In the genomic region with DNA sequence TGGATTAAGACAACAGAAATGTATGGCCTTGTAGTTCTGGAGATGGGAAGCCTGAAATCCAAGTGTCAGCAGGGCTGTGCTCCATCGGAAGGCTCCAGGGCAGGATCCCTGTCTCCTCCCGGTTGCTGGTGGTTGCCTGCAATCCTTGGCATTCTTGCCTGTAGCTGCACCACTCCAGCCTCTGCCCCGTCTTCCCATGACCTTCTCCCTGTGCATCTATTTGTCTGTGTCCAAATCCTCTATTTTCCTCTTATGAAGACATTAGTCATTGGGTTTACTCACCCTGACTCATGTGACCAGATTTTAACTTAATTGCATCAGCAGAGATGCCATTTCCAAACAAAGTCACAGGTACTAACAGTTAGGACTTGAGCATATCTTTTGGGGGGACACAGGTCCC, we compare ENCODE assay signal across 16 cellular contexts. TPM values are rescaled to one million over a fixed set of nuclear protein-coding genes. Genes with fewer than 3 reads are reported as not detected.
DNase-seq lines count a peak whose midpoint lies in the region; ATAC-seq, FAIRE-seq and TF ChIP-seq lines count a peak whose summit lies in the region.
"Had no signal": no experiment of that assay in that cellular context is flagged by ENCODE, and none has a peak within 500 bp of the region (broad histone marks: within the 10 kb centered on the region; RNA-seq: fewer than 3 reads in every experiment).

No MANE protein-coding gene starts in this region.

- peak overlapping the region; percentile 71 for H2AFZ ChIP-seq in IMR-90 (replicated peaks; ENCODE audit: low read length, poor library complexity)
- H2AFZ ChIP-seq in K562 (ENCODE audit: low read depth, low read length), result no peak overlapping the region
- H2AFZ ChIP-seq in trophoblast cell (ENCODE audit: insufficient read depth, low read length, poor library complexity), result no peak overlapping the region

- H3K23ac ChIP-seq in IMR-90 (ENCODE audit: low read depth, low read length) (0 out of 2 replicates have a peak overlapping the region, but pooled peaks have one; percentile 48), trophoblast cell (ENCODE audit: low read length) (no peak overlapping the region)

- no peaks in the 10 kb centered on the region for H4K20me1 ChIP-seq in IMR-90 (ENCODE audit: insufficient read depth, low read length)
- H4K20me1 ChIP-seq in K562 (replicated peaks; ENCODE audit: control insufficient read depth, insufficient read depth, low read length), result no peaks in the 10 kb centered on the region; the same call in 1 of the 2 replicates

- TF ChIP-seq RAD21 in IMR-90 (IDR thresholded peaks at IDR 0.05; ENCODE audit: low read length) (no peak), K562 (CRISPR knock-in tag; conservative IDR thresholded peaks at IDR 0.05 in 1 of 2, IDR thresholded peaks at IDR 0.05 in 1 of 2) (no peak)

- H3K9me3 ChIP-seq in IMR-90 (ENCODE audit: control insufficient read depth, insufficient read depth, low read length) (no peaks in the 10 kb centered on the region), K562 (replicated peaks; ENCODE audit: control insufficient read depth, insufficient read depth, low read depth, low read length) (no peaks in the 10 kb centered on the region), trophoblast cell (ENCODE audit: insufficient read depth, low read depth, low read length) (peaks cover 1% of the 10 kb centered on the region)

- WGBS in IMR-90 (ENCODE audit: extremely low coverage in 2 of 2, insufficient read length in 1 of 2), 2 experiments, result 10% methylated on average over 2 of the region's 3 CpGs; no CpG with 5 or more reads in 1 of the 2 experiments
- 0% methylated on average over 3 of the region's 3 CpGs for WGBS in K562 (ENCODE audit: insufficient coverage, low coverage, missing lambda C conversion rate)
- WGBS in trophoblast cell (ENCODE audit: extremely low coverage, insufficient coverage, insufficient read length), result no CpG with 5 or more reads among the region's 3 CpGs

- no peak overlapping the region for H4K12ac ChIP-seq in trophoblast cell (ENCODE audit: low read depth, low read length)

- TF ChIP-seq POLR2A in IMR-90 (IDR thresholded peaks at IDR 0.05; ENCODE audit: low read depth, low read length) (no peak), K562 (conservative IDR thresholded peaks at IDR 0.05) (no peak)

- no peak overlapping the region for H3K56ac ChIP-seq in IMR-90 (ENCODE audit: extremely low read depth, insufficient read depth, low read length)

- H3K4me3 ChIP-seq in IMR-90 (ENCODE audit: insufficient read depth, low read depth, low read length), result no peak overlapping the region
- H3K4me3 ChIP-seq in K562, result no peak overlapping the region
- no peak overlapping the region for H3K4me3 ChIP-seq in trophoblast cell (ENCODE audit: low read depth, low read length)

- H4K8ac ChIP-seq in IMR-90 (ENCODE audit: low read depth in 2 of 2, low read length in 2 of 2) (no peak overlapping the region; a peak in 1 of 4 replicates), trophoblast cell (ENCODE audit: low read depth, low read length) (no peak overlapping the region)

- H2AK9ac ChIP-seq in IMR-90 (replicated peaks; ENCODE audit: low read depth, low read length, poor library complexity), result peak overlapping the region; percentile 71

- no peak for TF ChIP-seq EP300 in K562 (IDR thresholded peaks at IDR 0.05; ENCODE audit: low read length)

- H3K27ac ChIP-seq in IMR-90 (ENCODE audit: insufficient read depth, low read length) (no peak overlapping the region), K562 (ENCODE audit: extremely low read depth, low read depth, low read length) (no peak overlapping the region), trophoblast cell (ENCODE audit: low read depth, low read length) (no peak overlapping the region)

- intact Hi-C loops in IMR-90 (cut with micrococcal nuclease), result no loop called here
- intact Hi-C loops in K562 (cut with micrococcal nuclease), result no loop called here

- CTCF ChIA-PET in IMR-90 (lab: Yijun Ruan, JAX), result no interaction called here
- CTCF ChIA-PET in K562 (lab: Yijun Ruan, JAX; ENCODE audit: low intra/inter-chr PET ratio), result no interaction called here

- H2BK5ac ChIP-seq in IMR-90 (ENCODE audit: low read depth, low read length, poor library complexity, severe bottlenecking), result no peak overlapping the region
- H2BK5ac ChIP-seq in trophoblast cell (ENCODE audit: low read depth, low read length, poor library complexity), result no peak overlapping the region

- H3K18ac ChIP-seq in IMR-90 (ENCODE audit: low read depth, low read length), result no peak overlapping the region
- H3K18ac ChIP-seq in trophoblast cell (ENCODE audit: low read length), result no peak overlapping the region

- H3K9me1 ChIP-seq in IMR-90 (ENCODE audit: insufficient read depth, low read length) (no peaks in the 10 kb centered on the region), K562 (ENCODE audit: control insufficient read depth, insufficient read depth, low read length) (no peaks in the 10 kb centered on the region)

- H2BK15ac ChIP-seq in IMR-90 (ENCODE audit: low read depth, low read length), result no peak overlapping the region

- H3K9ac ChIP-seq in IMR-90 (ENCODE audit: low read depth, low read length) (no peak overlapping the region), K562 (ENCODE audit: insufficient read depth in 1 of 2, low read depth in 2 of 2, low read length in 2 of 2) (no peak overlapping the region), trophoblast cell (ENCODE audit: low read length) (no peak overlapping the region)

- H3K79me2 ChIP-seq in K562 (ENCODE audit: control insufficient read depth, insufficient read depth, low read length), result no peaks in the 10 kb centered on the region
- no peaks in the 10 kb centered on the region for H3K79me2 ChIP-seq in trophoblast cell (ENCODE audit: control insufficient read depth, insufficient read depth, low read length, poor library complexity)

- H2BK20ac ChIP-seq in IMR-90 (ENCODE audit: low read depth, low read length), result peak overlapping the region; percentile 69; the same call in 1 of the 2 replicates

- in situ Hi-C loops in IMR-90 (cut with MboI; ENCODE audit: low sequenced_read_pairs) (no loop called here), K562 (cut with MboI) (no loop called here)

- BruUV-seq in IMR-90 (replicated peaks; lab: Mats Ljungman, UMichigan) (no TSS peak), K562 (replicated peaks; lab: Mats Ljungman, UMichigan) (no TSS peak)

- H3K4ac ChIP-seq in IMR-90 (ENCODE audit: low read depth, low read length) (no peak overlapping the region; the same call in 1 of the 2 replicates), trophoblast cell (ENCODE audit: low read depth, low read length) (no peak overlapping the region)

- H4K5ac ChIP-seq in IMR-90 (ENCODE audit: low read depth, low read length), result no peak overlapping the region

- H4K91ac ChIP-seq in IMR-90 (ENCODE audit: insufficient read depth, low read depth, low read length), result peak overlapping the region; percentile 60; the same call in 1 of the 2 replicates
- H4K91ac ChIP-seq in trophoblast cell (ENCODE audit: low read depth, low read length), result no peak overlapping the region

- H3K14ac ChIP-seq in IMR-90 (replicated peaks; ENCODE audit: low read depth, low read length) (no peak overlapping the region), trophoblast cell (ENCODE audit: low read length) (no peak overlapping the region)

- H2BK12ac ChIP-seq in trophoblast cell (ENCODE audit: low read length), result no peak overlapping the region

- DNase-seq in EL, result peak; percentile 91
- peak; percentile 75 for DNase-seq in IMR-90
- no peak for DNase-seq in K562 (ENCODE audit: extremely low read depth in 1 of 4, low spot score in 3 of 4)
- peak; percentile 35 to 52 for DNase-seq in trophoblast cell
- no peak for DNase-seq in NCI-H2227 treated with DMSO at 0.1 percent for 48 hours (lab: John Stamatoyannopoulos, UW)
- DNase-seq in NCI-H2081 (lab: John Stamatoyannopoulos, UW), result no peak
- DNase-seq in NCI-H2196 treated with DMSO at 0.1 percent for 48 hours (lab: John Stamatoyannopoulos, UW; ENCODE audit: unreplicated experiment), result no peak
- DNase-seq: foreskin melanocyte; immature natural killer cell; NCI-H446 treated with DMSO at 0.1 percent for 48 hours; OCI-M1; stimulated activated naive B cell treated with anti-CD40 and anti-IgM and Interleukin-4, amounts not matched to agents 10 μg/mL and 1 μg/mL and 100 μg/mL, for 72 hours; T-cell had no signal

- H3K4me1 ChIP-seq in IMR-90 (ENCODE audit: control insufficient read depth, insufficient read depth, low read length) (no peaks in the 10 kb centered on the region), K562 (replicated peaks in 1 of 2; ENCODE audit: control insufficient read depth in 2 of 2, insufficient read depth in 2 of 2, low read length in 2 of 2) (no peaks in the 10 kb centered on the region), trophoblast cell (ENCODE audit: control insufficient read depth in 1 of 2, insufficient read depth in 2 of 2, low read length in 2 of 2) (no peaks in the 10 kb centered on the region)

- TF ChIP-seq CTCF in IMR-90 (conservative IDR thresholded peaks at IDR 0.05; ENCODE audit: low read depth, low read length) (no peak), K562 (IDR thresholded peaks at IDR 0.05 in 2 of 3, conservative IDR thresholded peaks at IDR 0.05 in 1 of 3; ENCODE audit: insufficient read depth in 2 of 3, low read depth in 1 of 3, low read length in 3 of 3) (no peak)

- H3K27me3 ChIP-seq in IMR-90 (ENCODE audit: control insufficient read depth, insufficient read depth, low read length), result peaks cover 7% of the 10 kb centered on the region
- peaks cover 0 to 12% of the 10 kb centered on the region in 2 experiments; a peak in 2 of 5 replicates for H3K27me3 ChIP-seq in K562 (ENCODE audit: control insufficient read depth in 2 of 2, insufficient read depth in 2 of 2, low read length in 2 of 2)
- no peaks in the 10 kb centered on the region for H3K27me3 ChIP-seq in trophoblast cell (ENCODE audit: insufficient read depth, low read length)

- H3K4me2 ChIP-seq in IMR-90 (ENCODE audit: low read depth, low read length) (no peak overlapping the region), K562 (ENCODE audit: insufficient read depth, low read length) (no peak overlapping the region), trophoblast cell (ENCODE audit: low read length) (no peak overlapping the region)

- FAIRE-seq in K562 (lab: Jason Lieb, UNC), result no peak
- FAIRE-seq: HepG2 had no signal

- H3K36me3 ChIP-seq in IMR-90 (ENCODE audit: control insufficient read depth, insufficient read depth, low read length), result no peaks in the 10 kb centered on the region
- H3K36me3 ChIP-seq in K562 (ENCODE audit: control insufficient read depth, insufficient read depth, low read length), result no peaks in the 10 kb centered on the region
- no peaks in the 10 kb centered on the region for H3K36me3 ChIP-seq in trophoblast cell (ENCODE audit: control insufficient read depth in 1 of 2, insufficient read depth in 2 of 2, low read length in 2 of 2)

- H2AK5ac ChIP-seq in IMR-90 (ENCODE audit: low read depth, low read length) (no peak overlapping the region), trophoblast cell (ENCODE audit: low read length) (no peak overlapping the region)

- H2BK120ac ChIP-seq in IMR-90 (ENCODE audit: low read depth, low read length) (peak overlapping the region; percentile 87), trophoblast cell (ENCODE audit: insufficient read depth, low read length, poor library complexity) (no peak overlapping the region)

- peak; percentile 24; the same call in 1 of the 2 replicates for ATAC-seq in IMR-90 (ENCODE audit: low read depth)
- no peak for ATAC-seq in K562
- ATAC-seq: HepG2; stimulated activated naive B cell treated with anti-CD40 and anti-IgM and Interleukin-4, amounts not matched to agents 10 μg/mL and 1 μg/mL and 100 μg/mL, for 72 hours; T-cell had no signal

- dilution Hi-C loops in IMR-90 (cut with HindIII; ENCODE audit: low sequenced_read_pairs, unreplicated experiment), result no loop called here

- POLR2A ChIA-PET in IMR-90 (lab: Charles Lee; ENCODE audit: unreplicated experiment), result no interaction called here
- POLR2A ChIA-PET in K562 (lab: Yijun Ruan, JAX), result no interaction called here

- H3K79me1 ChIP-seq in IMR-90 (ENCODE audit: low read depth in 1 of 2, low read length in 2 of 2) (no peaks in the 10 kb centered on the region), trophoblast cell (ENCODE audit: low read length) (no peaks in the 10 kb centered on the region)

RNA-seq across cellular contexts. Expression of gene TUNAR, which starts 15.1 kb away (rescaled TPM):
- not detected in 2 replicates for total RNA-seq in IMR-90 (2012; rRNA removed)
- not detected in 2 replicates for polyA plus RNA-seq in IMR-90 (2012; rRNA removed)
- polyA plus RNA-seq in IMR-90 (2012; cell fraction: cytosol; rRNA removed), result not detected in 2 replicates
- polyA plus RNA-seq in IMR-90 (2012; cell fraction: nucleus; rRNA removed; ENCODE audit: low replicate concordance), result not detected in 2 replicates
- total RNA-seq in K562 (2011; cell fraction: chromatin; rRNA removed; ENCODE audit: low replicate concordance), result not detected in 2 replicates
- total RNA-seq in K562 (2011; cell fraction: nucleolus; rRNA removed), result not detected in 2 replicates
- not detected in 2 replicates for total RNA-seq in K562 (2011; cell fraction: nucleoplasm; rRNA removed)
- not detected in 2 replicates for total RNA-seq in K562 (2014; rRNA removed)
- not detected in 2 replicates for total RNA-seq in K562 (2014; rRNA removed; fragmentation: Illumina TruSeq; extraction: Trizol)
- total RNA-seq in K562 (2015; rRNA removed; fragmentation: Illumina TruSeq; extraction: Trizol), result not detected in 2 replicates
- not detected in 2 replicates for total RNA-seq in K562 (2021)
- not detected in 2 replicates for polyA plus RNA-seq in K562 (2011; rRNA removed)
- polyA plus RNA-seq in K562 (2011; cell fraction: cytosol; rRNA removed), result not detected in 2 replicates
- not detected in 2 replicates for polyA plus RNA-seq in K562 (2011; cell fraction: nucleus; rRNA removed)
- not detected in 2 replicates for polyA plus RNA-seq in K562 (2012)
- not detected in 2 replicates for polyA plus RNA-seq in K562 (2014; fragmentation: Illumina TruSeq; extraction: Trizol)
- not detected for polyA plus RNA-seq in K562 (2014; fragmentation: Nextera tagmentation; extraction: Ambion mirVana)
- not detected in 2 replicates for polyA plus RNA-seq in K562 (2014; rRNA removed)
- polyA minus RNA-seq in K562 (2011; rRNA and poly(A)+ RNA removed), result not detected in 2 replicates
- not detected in 2 replicates for polyA minus RNA-seq in K562 (2011; cell fraction: cytosol; rRNA and poly(A)+ RNA removed)
- not detected in 2 replicates for polyA minus RNA-seq in K562 (2011; cell fraction: nucleus; rRNA and poly(A)+ RNA removed)
- polyA plus RNA-seq in trophoblast cell (2013), result 0.29 and 0.31 TPM in 2 replicates
- total RNA-seq: HepG2, mesenteric fat pad, skeletal muscle tissue, T-cell had no signal
- polyA plus RNA-seq: HepG2, immature natural killer cell had no signal

Comparison
In these comparisons a context has a peak if more than half of its experiments do, and no peak if none do; other contexts are left out.
1. DNase-seq: peak in EL (single experiment), IMR-90 (single experiment) and trophoblast cell (2 of 2); none in K562 (0 of 4), NCI-H2227 treated with DMSO at 0.1 percent for 48 hours (single experiment), NCI-H2081 (0 of 2) and NCI-H2196 treated with DMSO at 0.1 percent for 48 hours (single experiment).